Comparison of ENCODE assay signal across 11 cellular contexts in the genomic region with DNA sequence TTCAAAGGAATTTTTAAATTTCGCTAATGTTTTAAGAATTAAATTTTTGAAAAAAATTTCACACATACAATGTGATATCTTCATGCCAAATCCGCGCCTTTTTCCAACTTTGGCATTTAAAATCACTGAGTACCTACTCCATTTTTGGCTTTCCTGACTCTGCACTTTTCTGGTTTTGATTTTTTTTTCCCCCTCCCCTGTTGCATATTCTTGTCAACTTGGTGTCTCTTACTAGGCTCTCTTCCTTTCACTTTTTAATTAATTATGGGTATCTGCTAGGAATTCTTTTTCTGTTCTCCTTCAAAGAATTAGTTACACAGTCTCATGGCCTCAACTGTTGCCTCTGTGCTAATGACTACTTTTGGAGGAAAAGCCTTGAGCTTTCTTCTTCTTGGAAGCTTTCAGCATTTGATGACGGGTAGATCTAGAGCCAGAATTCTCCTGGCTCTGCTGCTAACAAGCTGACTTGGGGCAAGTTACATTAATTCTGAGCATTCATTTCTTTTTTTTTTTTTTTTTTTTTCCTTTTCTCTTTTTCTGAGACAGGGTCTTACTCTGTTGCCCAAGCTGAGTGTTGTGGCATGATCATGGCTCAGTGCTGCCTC. TPM values are rescaled to one million over a fixed set of nuclear protein-coding genes. Genes with fewer than 3 reads are reported as not detected.
A peak's percentile ranks its signal among the peaks of the same experiment; 100 is the strongest.
DNase-seq lines count a peak whose midpoint lies in the region; ATAC-seq and TF ChIP-seq lines count a peak whose summit lies in the region.
"Had no signal": no experiment of that assay in that cellular context is flagged by ENCODE, and none has a peak within 500 bp of the region (broad histone marks: within the 10 kb centered on the region; RNA-seq: fewer than 3 reads in every experiment).

No MANE protein-coding gene starts in this region.

- no peak overlapping the region for H2AFZ ChIP-seq in neural cell (ENCODE audit: low read depth, low read length)

- ATAC-seq in CD8-positive, alpha-beta T cell = no peak
- ATAC-seq in GM18520 (IDR thresholded peaks at IDR 0.05; ENCODE audit: unreplicated experiment) = no peak
- ATAC-seq: left lung had no signal

- H3K4me3 ChIP-seq in CD8-positive, alpha-beta T cell (ENCODE audit: low read depth, low read length) = no peak overlapping the region
- H3K4me3 ChIP-seq in HEK293 (ENCODE audit: low read depth, low read length) (no peak overlapping the region), coronary artery (peak overlapping the region; percentile 85), neural cell (ENCODE audit: low read length) (peak overlapping the region; percentile 90)

- H3K36me3 ChIP-seq in CD8-positive, alpha-beta T cell (ENCODE audit: insufficient read depth, low read length) = no peaks in the 10 kb centered on the region
- H3K36me3 ChIP-seq in HEK293 (ENCODE audit: control insufficient read depth in 2 of 2, insufficient read depth in 1 of 2, low read length in 2 of 2) = peaks cover 0 to 20% of the 10 kb centered on the region in 2 experiments; a peak in 2 of 3 replicates
- no peaks in the 10 kb centered on the region for H3K36me3 ChIP-seq in neural cell (ENCODE audit: insufficient read depth, low read length)

- H3K9me2 ChIP-seq in neural cell (ENCODE audit: insufficient read depth, low read length) = no peaks in the 10 kb centered on the region

- no peaks in the 10 kb centered on the region for H3F3A ChIP-seq in neural cell (ENCODE audit: insufficient read depth, low read length, poor library complexity, severe bottlenecking)

- TF ChIP-seq EP300 in neural cell (conservative IDR thresholded peaks at IDR 0.05; ENCODE audit: poor library complexity, severe bottlenecking) = no peak

- no peaks in the 10 kb centered on the region for H3K27me3 Mint-ChIP-seq in CD8-positive, alpha-beta T cell (ENCODE audit: low read depth)

- DNase-seq in CD8-positive, alpha-beta T cell = no peak
- DNase-seq in coronary artery (ENCODE audit: low spot score) (no peak), NCI-H69 (lab: John Stamatoyannopoulos, UW) (no peak), A172 (ENCODE audit: low spot score) (no peak)
- DNase-seq: DMS79 treated with DMSO at 0.1 percent for 48 hours, left lung, NCI-H524, small intestine had no signal

- peaks cover 37% of the 10 kb centered on the region for H3K36me3 Mint-ChIP-seq in CD8-positive, alpha-beta T cell

- no peaks in the 10 kb centered on the region for H4K20me1 ChIP-seq in neural cell (ENCODE audit: insufficient read depth)

- intact Hi-C loops in CD8-positive, alpha-beta T cell (cut with DNase I, micrococcal nuclease) = loop anchor here (2.0 to 10.0 kb wide), 8 partner anchors 117 to 500 kb away; a partner anchor contains a TSS

- no peaks in the 10 kb centered on the region for H3K9me3 ChIP-seq in CD8-positive, alpha-beta T cell (ENCODE audit: low read length)
- H3K9me3 ChIP-seq in HEK293 (ENCODE audit: control insufficient read depth, insufficient read depth, low read depth, low read length) (no peaks in the 10 kb centered on the region), neural cell (ENCODE audit: low read length) (no peaks in the 10 kb centered on the region)
- H3K9me3 ChIP-seq: left lung had no signal

- no peaks in the 10 kb centered on the region for H3K27me3 ChIP-seq in CD8-positive, alpha-beta T cell (ENCODE audit: insufficient read depth, low read length)
- H3K27me3 ChIP-seq in neural cell (ENCODE audit: insufficient read depth, low read depth, low read length) = no peaks in the 10 kb centered on the region
- H3K27me3 ChIP-seq: left lung had no signal

- peaks cover 10% of the 10 kb centered on the region for H3K79me2 ChIP-seq in neural cell (replicated peaks; ENCODE audit: insufficient read depth, low read length)

- TF ChIP-seq CTCF in CD8-positive, alpha-beta T cell (IDR thresholded peaks at IDR 0.05) = no peak
- TF ChIP-seq CTCF in HEK293 (tag by site-specific recombination; IDR thresholded peaks at IDR 0.05) = no peak
- no peak for TF ChIP-seq CTCF in coronary artery (IDR thresholded peaks at IDR 0.05)
- no peak for TF ChIP-seq CTCF in neural cell (IDR thresholded peaks at IDR 0.05; ENCODE audit: poor library complexity, severe bottlenecking)

- no peak overlapping the region for H3K9ac ChIP-seq in neural cell (ENCODE audit: low read length)

- no peak overlapping the region for H3K27ac ChIP-seq in CD8-positive, alpha-beta T cell (ENCODE audit: low read depth, low read length)
- no peak overlapping the region for H3K27ac ChIP-seq in HEK293 (ENCODE audit: extremely low read depth, low read depth, low read length)
- H3K27ac ChIP-seq in coronary artery = no peak overlapping the region
- no peak overlapping the region for H3K27ac ChIP-seq in neural cell (ENCODE audit: low read length)

- CTCF ChIA-PET in CD8-positive, alpha-beta T cell (lab: Charles Lee) = no interaction called here
- CTCF ChIA-PET in HEK293 (lab: Yijun Ruan, JAX) = interaction anchor here (0.7 kb wide), 1 partner anchor 184 kb away, joined by 3 read pairs; no protein-coding TSS in a partner anchor

- H3K4me3 Mint-ChIP-seq in CD8-positive, alpha-beta T cell = peak overlapping the region; percentile 5

- no peak for TF ChIP-seq RAD21 in neural cell (conservative IDR thresholded peaks at IDR 0.05)

- H3K27ac Mint-ChIP-seq in CD8-positive, alpha-beta T cell = peak overlapping the region; percentile 11

- H3K9me3 Mint-ChIP-seq in CD8-positive, alpha-beta T cell = no peaks in the 10 kb centered on the region

- H3K4me2 ChIP-seq in neural cell (ENCODE audit: low read length) = no peak overlapping the region

- POLR2A ChIA-PET in CD8-positive, alpha-beta T cell (lab: Charles Lee) = no interaction called here
- POLR2A ChIA-PET in HEK293 (lab: Yijun Ruan, JAX) = interaction anchor here (1.5 kb wide), 1 partner anchor 118 kb away, joined by 5 read pairs; a partner anchor contains a TSS

- H3K4me1 ChIP-seq in CD8-positive, alpha-beta T cell (ENCODE audit: insufficient read depth, low read length) = peaks cover 14% of the 10 kb centered on the region
- peaks cover 3% of the 10 kb centered on the region for H3K4me1 ChIP-seq in HEK293 (ENCODE audit: control insufficient read depth, insufficient read depth, low read length)

- peaks cover 42% of the 10 kb centered on the region for H3K4me1 Mint-ChIP-seq in CD8-positive, alpha-beta T cell (ENCODE audit: low read depth)

TF ChIP-seq in HEK293, 187 proteins besides CTCF, POLR2A, EP300 and RAD21 (continues in another document):
- TF ChIP-seq ZXDB (tag by site-specific recombination; IDR thresholded peaks at IDR 0.05) (no peak), ZNF23 (tag by site-specific recombination; IDR thresholded peaks at IDR 0.05; ENCODE audit: borderline replicate concordance) (no peak), ZNF585B (tag by site-specific recombination; IDR thresholded peaks at IDR 0.05) (no peak)
- TF ChIP-seq, protein P1, sequence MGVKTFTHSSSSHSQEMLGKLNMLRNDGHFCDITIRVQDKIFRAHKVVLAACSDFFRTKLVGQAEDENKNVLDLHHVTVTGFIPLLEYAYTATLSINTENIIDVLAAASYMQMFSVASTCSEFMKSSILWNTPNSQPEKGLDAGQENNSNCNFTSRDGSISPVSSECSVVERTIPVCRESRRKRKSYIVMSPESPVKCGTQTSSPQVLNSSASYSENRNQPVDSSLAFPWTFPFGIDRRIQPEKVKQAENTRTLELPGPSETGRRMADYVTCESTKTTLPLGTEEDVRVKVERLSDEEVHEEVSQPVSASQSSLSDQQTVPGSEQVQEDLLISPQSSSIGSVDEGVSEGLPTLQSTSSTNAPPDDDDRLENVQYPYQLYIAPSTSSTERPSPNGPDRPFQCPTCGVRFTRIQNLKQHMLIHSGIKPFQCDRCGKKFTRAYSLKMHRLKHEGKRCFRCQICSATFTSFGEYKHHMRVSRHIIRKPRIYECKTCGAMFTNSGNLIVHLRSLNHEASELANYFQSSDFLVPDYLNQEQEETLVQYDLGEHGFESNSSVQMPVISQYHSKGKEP (tag by site-specific recombination; IDR thresholded peaks at IDR 0.05) = no peak
- TF ChIP-seq, protein P2, sequence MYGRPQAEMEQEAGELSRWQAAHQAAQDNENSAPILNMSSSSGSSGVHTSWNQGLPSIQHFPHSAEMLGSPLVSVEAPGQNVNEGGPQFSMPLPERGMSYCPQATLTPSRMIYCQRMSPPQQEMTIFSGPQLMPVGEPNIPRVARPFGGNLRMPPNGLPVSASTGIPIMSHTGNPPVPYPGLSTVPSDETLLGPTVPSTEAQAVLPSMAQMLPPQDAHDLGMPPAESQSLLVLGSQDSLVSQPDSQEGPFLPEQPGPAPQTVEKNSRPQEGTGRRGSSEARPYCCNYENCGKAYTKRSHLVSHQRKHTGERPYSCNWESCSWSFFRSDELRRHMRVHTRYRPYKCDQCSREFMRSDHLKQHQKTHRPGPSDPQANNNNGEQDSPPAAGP (tag by site-specific recombination; IDR thresholded peaks at IDR 0.05) = no peak

TF ChIP-seq in neural cell, 6 proteins besides CTCF, POLR2A, EP300 and RAD21:
- TF ChIP-seq SMC3 (conservative IDR thresholded peaks at IDR 0.05; ENCODE audit: poor library complexity) = no peak
TF ChIP-seq in neural cell: peak in this region for 0.

RNA-seq across cellular contexts. Expression of a gene that starts 1.8 kb away (rescaled TPM):
- 1 to 10 TPM; 7.6 to 8.4 TPM for total RNA-seq in CD8-positive, alpha-beta T cell
- 16.5 and 17.7 TPM in 2 replicates for polyA plus RNA-seq in neural cell
- 40.4 and 48.5 TPM in 2 replicates for polyA minus RNA-seq in neural cell
- 8.5 and 8.8 TPM in 2 replicates for total RNA-seq in A172 (2014; rRNA removed; shearing (Covaris generic))

Comparison
In these comparisons a context has a peak if more than half of its experiments do, and no peak if none do; other contexts are left out.
1. H3K4me3 ChIP-seq: peak in coronary artery (single experiment) and neural cell (single experiment); none in CD8-positive, alpha-beta T cell (single experiment) and HEK293 (single experiment).